ENCODE assay signal across 8 cellular contexts in genomic region chr9:122463828-122464632, GRCh38. TPM values are rescaled to one million over a fixed set of nuclear protein-coding genes. Genes with fewer than 3 reads are reported as not detected.
DNase-seq lines count a peak whose midpoint lies in the region; ATAC-seq and TF ChIP-seq lines count a peak whose summit lies in the region.

No MANE protein-coding gene starts in this region.

- H3K9me3 Mint-ChIP-seq in activated CD4-positive, alpha-beta T cell treated with anti-CD3 and anti-CD28 coated beads for 36 hours (ENCODE audit: low read depth) = no peaks in the 10 kb centered on the region
- H3K9me3 Mint-ChIP-seq in neural progenitor cell = peaks cover 2% of the 10 kb centered on the region

- TF ChIP-seq CTCF in brain microvascular endothelial cell (IDR thresholded peaks at IDR 0.05; ENCODE audit: low read depth, low read length, missing control alignments) (peak; percentile 43), neural progenitor cell (IDR thresholded peaks at IDR 0.05) (no peak)

- no peaks in the 10 kb centered on the region for H3K79me2 ChIP-seq in neural progenitor cell (ENCODE audit: low read depth)

- POLR2A ChIA-PET in activated CD4-positive, alpha-beta T cell treated with anti-CD3 and anti-CD28 coated beads for 36 hours (lab: Charles Lee) = no interaction called here

- H4K20me1 ChIP-seq in neural progenitor cell (ENCODE audit: low read depth) = no peaks in the 10 kb centered on the region

- H3K36me3 ChIP-seq in NT2/D1 (ENCODE audit: insufficient read depth, insufficient read length, low read length) = no peaks in the 10 kb centered on the region
- no peaks in the 10 kb centered on the region for H3K36me3 ChIP-seq in brain microvascular endothelial cell (replicated peaks)
- no peaks in the 10 kb centered on the region for H3K36me3 ChIP-seq in neural progenitor cell

- no peaks in the 10 kb centered on the region for H3K36me3 Mint-ChIP-seq in activated CD4-positive, alpha-beta T cell treated with anti-CD3 and anti-CD28 coated beads for 36 hours (ENCODE audit: low read depth)
- H3K36me3 Mint-ChIP-seq in neural progenitor cell = no peaks in the 10 kb centered on the region

- peak overlapping the region; percentile 79 for H3K27ac Mint-ChIP-seq in activated CD4-positive, alpha-beta T cell treated with anti-CD3 and anti-CD28 coated beads for 36 hours
- no peak overlapping the region for H3K27ac Mint-ChIP-seq in neural progenitor cell

- H3K4me1 ChIP-seq in NT2/D1 (ENCODE audit: insufficient read depth, insufficient read length) = no peaks in the 10 kb centered on the region
- no peaks in the 10 kb centered on the region for H3K4me1 ChIP-seq in neural progenitor cell

- H3K27me3 Mint-ChIP-seq in activated CD4-positive, alpha-beta T cell treated with anti-CD3 and anti-CD28 coated beads for 36 hours = peaks cover 24% of the 10 kb centered on the region
- peaks cover 11% of the 10 kb centered on the region for H3K27me3 Mint-ChIP-seq in neural progenitor cell (ENCODE audit: insufficient read depth, low read depth)

- H3K27me3 ChIP-seq in NT2/D1 (ENCODE audit: insufficient read depth, insufficient read length) (no peaks in the 10 kb centered on the region), brain microvascular endothelial cell (replicated peaks) (peaks cover 6% of the 10 kb centered on the region), neural progenitor cell (peaks cover 15% of the 10 kb centered on the region)

- H3K4me3 Mint-ChIP-seq in activated CD4-positive, alpha-beta T cell treated with anti-CD3 and anti-CD28 coated beads for 36 hours = peak overlapping the region; percentile 68
- H3K4me3 Mint-ChIP-seq in neural progenitor cell = no peak overlapping the region

- intact Hi-C loops in activated CD4-positive, alpha-beta T cell treated with anti-CD3 and anti-CD28 coated beads for 36 hours (cut with DNase I, micrococcal nuclease) = loop anchor here (2.0 to 10.0 kb wide), 6 partner anchors 61 to 921 kb away; no protein-coding TSS in a partner anchor

- no peaks in the 10 kb centered on the region for H3F3A ChIP-seq in neural progenitor cell (ENCODE audit: low read depth)

- peak; percentile 76 for ATAC-seq in activated CD4-positive, alpha-beta T cell treated with anti-CD3 and anti-CD28 coated beads for 36 hours
- ATAC-seq in HG03064 (IDR thresholded peaks at IDR 0.05; ENCODE audit: low read depth, unreplicated experiment) = peak; percentile 62

- H3K9ac ChIP-seq in NT2/D1 (ENCODE audit: insufficient read length, low read depth) (no peak overlapping the region), neural progenitor cell (no peak overlapping the region)

- in situ Hi-C loops in brain microvascular endothelial cell (cut with HindIII; ENCODE audit: low pct_ligation_motif_present, low sequenced_read_pairs) = no loop called here

- peak; percentile 66 for DNase-seq in activated CD4-positive, alpha-beta T cell treated with anti-CD3 and anti-CD28 coated beads for 36 hours
- DNase-seq in activated CD4-positive, alpha-beta T cell treated with anti-CD3 and anti-CD28 coated beads for 1 hour = no peak
- DNase-seq in NT2/D1 (ENCODE audit: low read depth, low spot score) (peak; percentile 27), brain microvascular endothelial cell (no peak), neural progenitor cell (ENCODE audit: low spot score) (peak; percentile 29), cerebellum (ENCODE audit: low spot score) (no peak), KG1 (lab: John Stamatoyannopoulos, UW) (no peak)

- peaks cover 14% of the 10 kb centered on the region for H3K4me1 Mint-ChIP-seq in activated CD4-positive, alpha-beta T cell treated with anti-CD3 and anti-CD28 coated beads for 36 hours
- no peaks in the 10 kb centered on the region for H3K4me1 Mint-ChIP-seq in neural progenitor cell

- H3K4me3 ChIP-seq in NT2/D1 (ENCODE audit: insufficient read length, low read depth) (no peak overlapping the region), brain microvascular endothelial cell (ENCODE audit: low read depth, low read length) (no peak overlapping the region), neural progenitor cell (no peak overlapping the region)

- no peak overlapping the region for H2AFZ ChIP-seq in neural progenitor cell (replicated peaks)

- no peak overlapping the region for H3K4me2 ChIP-seq in neural progenitor cell

- H3K27ac ChIP-seq in brain microvascular endothelial cell (no peak overlapping the region), neural progenitor cell (no peak overlapping the region)

- CTCF ChIA-PET in activated CD4-positive, alpha-beta T cell treated with anti-CD3 and anti-CD28 coated beads for 36 hours (lab: Charles Lee) = interaction anchor here (0.6 to 2.9 kb wide), 13 partner anchors 8 to 394 kb away, joined by 3 to 16 read pairs (median 3); partner anchors contain the start of gene MORN5

- H3K9me3 ChIP-seq in NT2/D1 (ENCODE audit: insufficient read depth, low read length) (peaks cover 4% of the 10 kb centered on the region; the same call in 1 of the 2 replicates), neural progenitor cell (ENCODE audit: low read depth) (no peaks in the 10 kb centered on the region)

RNA-seq across cellular contexts. Expression of gene OR1J1, which starts 13.7 kb away (rescaled TPM):
- not detected for total RNA-seq in activated CD4-positive, alpha-beta T cell treated with anti-CD3 and anti-CD28 coated beads for 36 hours
- not detected in 2 replicates for total RNA-seq in neural progenitor cell (ENCODE audit: low replicate concordance)
- not detected for total RNA-seq in cerebellum

RNA-seq across cellular contexts. Expression of gene OR1J2, which starts 46.6 kb away (rescaled TPM):
- not detected for total RNA-seq in activated CD4-positive, alpha-beta T cell treated with anti-CD3 and anti-CD28 coated beads for 36 hours
- not detected in 2 replicates for total RNA-seq in neural progenitor cell (ENCODE audit: low replicate concordance)
- total RNA-seq in cerebellum = not detected

RNA-seq across cellular contexts. Expression of gene OR1J4, which starts 54.9 kb away (rescaled TPM):
- total RNA-seq in activated CD4-positive, alpha-beta T cell treated with anti-CD3 and anti-CD28 coated beads for 36 hours = not detected
- total RNA-seq in neural progenitor cell (ENCODE audit: low replicate concordance) (not detected in 2 replicates), cerebellum (not detected)

Comparison
In these comparisons a context has a peak if more than half of its experiments do, and no peak if none do; other contexts are left out.
1. DNase-seq: peak in activated CD4-positive, alpha-beta T cell treated with anti-CD3 and anti-CD28 coated beads for 36 hours (single experiment), NT2/D1 (single experiment) and neural progenitor cell (single experiment); none in activated CD4-positive, alpha-beta T cell treated with anti-CD3 and anti-CD28 coated beads for 1 hour (single experiment), brain microvascular endothelial cell (single experiment), cerebellum (single experiment) and KG1 (single experiment).